Comparison of ENCODE assay signal across 8 cellular contexts in the genomic region with DNA sequence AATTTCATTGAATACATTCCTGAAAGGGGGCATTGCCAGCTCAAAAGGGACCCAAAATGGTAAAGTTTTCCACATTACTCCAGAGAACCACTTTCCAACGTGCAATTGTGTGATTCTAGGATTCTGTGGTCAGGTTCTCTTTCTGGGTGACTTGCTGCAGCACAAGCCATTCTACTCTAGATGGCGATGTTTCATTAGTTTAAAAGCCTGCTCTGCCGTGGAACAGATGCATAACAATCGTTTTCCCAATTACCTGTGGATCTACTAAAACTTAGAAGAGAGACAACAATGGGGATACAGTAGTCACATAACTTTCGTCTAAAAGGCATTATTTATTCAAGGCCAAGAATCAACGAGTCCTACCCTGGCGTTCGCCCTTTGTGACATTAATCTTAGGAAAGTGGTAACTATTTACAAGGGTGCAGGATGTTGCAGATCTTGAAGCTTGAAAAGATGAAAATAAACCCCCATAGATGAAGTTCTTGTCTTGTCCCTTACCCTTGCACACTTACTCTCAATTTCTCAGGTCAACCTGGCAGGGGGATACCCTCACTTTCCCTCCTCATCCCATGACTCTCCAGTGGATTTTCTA.
DNase-seq lines count a peak whose midpoint lies in the region; ATAC-seq and TF ChIP-seq lines count a peak whose summit lies in the region.

No MANE protein-coding gene starts in this region.

- 14 to 17% methylated on average over 8 of the region's 8 CpGs for WGBS in tibial nerve, 2 donors

- peak; percentile 76 for ATAC-seq in HG02759 (IDR thresholded peaks at IDR 0.05; ENCODE audit: unreplicated experiment)

- no peaks in the 10 kb centered on the region for H3K27me3 ChIP-seq in tibial nerve

- H3K4me3 ChIP-seq in astrocyte of the spinal cord (ENCODE audit: low read depth, low read length) (no peak overlapping the region), tibial nerve (no peak overlapping the region)

- in situ Hi-C loops in astrocyte of the spinal cord (cut with HindIII; ENCODE audit: low sequenced_read_pairs), result no loop called here

- no peaks in the 10 kb centered on the region for H3K4me1 ChIP-seq in tibial nerve

- no peaks in the 10 kb centered on the region for H3K36me3 ChIP-seq in tibial nerve

- TF ChIP-seq EP300 in tibial nerve (IDR thresholded peaks at IDR 0.05), result no peak

- peak; percentile 60 for DNase-seq in ELR (ENCODE audit: low read depth)
- DNase-seq in NCI-H2171 (lab: John Stamatoyannopoulos, UW), result peak; percentile 76
- DNase-seq in astrocyte of the spinal cord (ENCODE audit: low read depth, low spot score), result peak; percentile 53
- peak; percentile 72 for DNase-seq in iPS-NIHi7 (ENCODE audit: extremely low spot score)
- peak in 1 of 2 donors; percentile 14 for DNase-seq in tibial nerve (ENCODE audit: low spot score in 2 of 2)
- DNase-seq in T-helper 9 cell, result no peak

- TF ChIP-seq POLR2A in tibial nerve (IDR thresholded peaks at IDR 0.05), result no peak

- H3K27ac ChIP-seq in 22Rv1 (no peak overlapping the region), tibial nerve (no peak overlapping the region)

- no peaks in the 10 kb centered on the region for H3K9me3 ChIP-seq in tibial nerve

- TF ChIP-seq CTCF in 22Rv1 (IDR thresholded peaks at IDR 0.05), result peak; percentile 77
- peak; percentile 90 for TF ChIP-seq CTCF in astrocyte of the spinal cord (IDR thresholded peaks at IDR 0.05; ENCODE audit: low read depth, low read length)
- peak; percentile 48 to 61 (median 51) for TF ChIP-seq CTCF in tibial nerve (IDR thresholded peaks at IDR 0.05)
